Comparison of ENCODE assay signal across 19 cellular contexts in the genomic region with DNA sequence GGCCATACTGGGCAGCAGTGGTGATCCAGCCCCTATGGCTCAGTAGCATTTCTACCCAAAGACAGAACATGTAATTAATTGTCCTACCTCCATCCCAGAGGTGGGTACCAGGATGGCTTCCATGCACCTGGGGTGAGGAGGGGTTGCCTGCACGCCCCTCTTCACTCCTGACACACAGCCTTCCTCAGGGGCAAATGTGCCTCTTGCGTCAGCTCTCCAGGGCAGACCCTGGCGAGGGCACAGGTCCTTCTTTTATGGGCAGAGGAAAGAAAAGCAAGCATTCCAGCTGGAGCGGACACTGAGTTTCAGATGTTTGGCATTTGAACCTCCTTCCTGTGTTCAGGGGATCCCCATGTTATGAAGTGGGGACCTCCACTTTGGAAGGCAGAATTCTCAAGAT.
"Had no signal": no experiment of that assay in that cellular context is flagged by ENCODE, and none has a peak within 500 bp of the region (broad histone marks: within the 10 kb centered on the region; RNA-seq: fewer than 3 reads in every experiment).

No MANE protein-coding gene starts in this region.

- H3K27me3 ChIP-seq: cardiac muscle cell, colonic mucosa, heart right ventricle, suprapubic skin, uterus had no signal

- H3K27ac ChIP-seq: cardiac muscle cell, colonic mucosa, neutrophil had no signal

- DNase-seq: activated CD4-positive, alpha-beta T cell treated with anti-CD3 and anti-CD28 coated beads for 1 hour; activated CD4-positive, alpha-beta T cell treated with anti-CD3 and anti-CD28 coated beads, Interleukin-2, amount 50 U/mL, for 48 hours; activated gamma-delta T cell treated with Interleukin-2 at 50 U/mL for 16 hours; activated T-cell treated with anti-CD3 and anti-CD28 coated beads, Interleukin-2, amount 50 U/mL, for 72 hours; colonic mucosa; effector CD8-positive, alpha-beta T cell; foreskin melanocyte; heart right ventricle; stimulated activated CD4-positive, alpha-beta T cell treated with anti-CD3 and anti-CD28 coated beads, Interleukin-12 subunit alpha, Interleukin-12 subunit beta, amount 100 ng/mL, for 4 hours; stimulated activated CD4-positive, alpha-beta T cell treated with anti-CD3 and anti-CD28 coated beads, Interleukin-2, amount 100 ng/mL, for 48 hours; stimulated activated naive CD8-positive, alpha-beta T cell treated with anti-CD3 and anti-CD28 coated beads, Interleukin-15, Interleukin-2, amounts not matched to agents 100 U/mL and 50 U/mL, for 24 hours; SW 1271; uterus had no signal

- ATAC-seq: activated T-cell treated with anti-CD3 and anti-CD28 coated beads, Interleukin-2, amount 50 U/mL, for 72 hours; sciatic nerve; stimulated activated naive CD8-positive, alpha-beta T cell treated with anti-CD3 and anti-CD28 coated beads, Interleukin-15, Interleukin-2, amounts not matched to agents 100 U/mL and 50 U/mL, for 24 hours had no signal

- H3K4me1 ChIP-seq: colonic mucosa, uterus had no signal

- H3K4me3 ChIP-seq: cardiac muscle cell, colonic mucosa, suprapubic skin, uterus had no signal

- FAIRE-seq: astrocyte, islet of Langerhans had no signal

- H3K9me3 ChIP-seq: colonic mucosa, heart right ventricle, neutrophil, suprapubic skin, uterus had no signal

- H3K36me3 ChIP-seq: cardiac muscle cell, colonic mucosa, heart right ventricle, suprapubic skin, uterus had no signal
